Comparison of ENCODE assay signal across 21 cellular contexts in the genomic region with DNA sequence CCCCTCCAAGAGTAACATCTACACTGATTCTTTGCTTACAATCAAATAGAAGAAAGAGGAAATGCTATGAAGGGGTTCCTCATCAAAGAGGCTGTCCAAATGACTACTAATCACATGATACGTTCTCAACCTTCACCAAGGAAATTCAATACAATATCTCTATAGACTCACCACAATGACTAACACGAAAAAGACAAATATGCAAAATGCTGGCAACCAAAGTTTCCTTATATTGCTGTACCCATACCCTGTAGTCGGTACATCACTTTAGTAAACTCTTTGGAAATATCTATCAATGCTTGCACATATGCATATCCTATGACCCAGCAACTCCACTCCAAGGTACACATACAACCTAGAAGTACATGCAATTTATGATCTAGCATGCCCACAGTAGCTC.
A peak's percentile ranks its signal among the peaks of the same experiment; 100 is the strongest.
DNase-seq lines count a peak whose midpoint lies in the region; ATAC-seq, FAIRE-seq and TF ChIP-seq lines count a peak whose summit lies in the region.
"Had no signal": no experiment of that assay in that cellular context is flagged by ENCODE, and none has a peak within 500 bp of the region (broad histone marks: within the 10 kb centered on the region; RNA-seq: fewer than 3 reads in every experiment).

No MANE protein-coding gene starts in this region.

- intact Hi-C loops in upper lobe of right lung (cut with DNase I), result no loop called here

- H3K36me3 ChIP-seq in OCI-LY3 (replicated peaks; ENCODE audit: low read depth, low read length) (peaks cover 5% of the 10 kb centered on the region), upper lobe of right lung (no peaks in the 10 kb centered on the region)
- H3K36me3 ChIP-seq: BLaER1 treated with 17β-estradiol and CSF1 and Interleukin-3, amounts not matched to agents 10 nM and 100 nM had no signal

- H3K9me3 ChIP-seq in OCI-LY3 (ENCODE audit: insufficient read depth, low read length) (peaks cover 4% of the 10 kb centered on the region; the same call in 1 of the 2 replicates), upper lobe of right lung (no peaks in the 10 kb centered on the region)
- H3K9me3 ChIP-seq: A549, Caco-2 had no signal

- ATAC-seq in upper lobe of right lung, result no peak
- ATAC-seq: A549; CD8-positive, alpha-beta T cell; GM12878 had no signal

- H2AFZ ChIP-seq in OCI-LY3 (ENCODE audit: low read depth, low read length), result no peak overlapping the region

- H3K4me3 ChIP-seq in OCI-LY3 (ENCODE audit: low read length), result no peak overlapping the region
- no peak overlapping the region for H3K4me3 ChIP-seq in upper lobe of right lung
- H3K4me3 ChIP-seq: A549; BLaER1 treated with 17β-estradiol and CSF1 and Interleukin-3, amounts not matched to agents 10 nM and 100 nM; GM12878 had no signal

- H3K27ac ChIP-seq in OCI-LY3 (ENCODE audit: low read length), result no peak overlapping the region
- no peak overlapping the region for H3K27ac ChIP-seq in upper lobe of right lung
- H3K27ac ChIP-seq: 22Rv1; A549; BLaER1 treated with 17β-estradiol and CSF1 and Interleukin-3, amounts not matched to agents 10 nM and 100 nM; C4-2B had no signal

- H3K27me3 ChIP-seq in OCI-LY3 (ENCODE audit: low read depth, low read length) (no peaks in the 10 kb centered on the region), upper lobe of right lung (no peaks in the 10 kb centered on the region)
- H3K27me3 ChIP-seq: BLaER1 treated with 17β-estradiol and CSF1 and Interleukin-3, amounts not matched to agents 10 nM and 100 nM had no signal

- FAIRE-seq in urothelium cell line (lab: Jason Lieb, UNC) (peak; percentile 9), frontal cortex (lab: Jason Lieb, UNC) (no peak)
- FAIRE-seq: A549, D721Med, GM12878, GM12892, GM18507 had no signal

- H4K20me1 ChIP-seq in OCI-LY3 (ENCODE audit: insufficient read depth, low read length), result no peaks in the 10 kb centered on the region
- H4K20me1 ChIP-seq: BLaER1 treated with 17β-estradiol and CSF1 and Interleukin-3, amounts not matched to agents 10 nM and 100 nM had no signal

- no peaks in the 10 kb centered on the region for H3K79me2 ChIP-seq in OCI-LY3 (ENCODE audit: low read length)

- peak overlapping the region; percentile 78 for H3K4me2 ChIP-seq in OCI-LY3 (ENCODE audit: low read length)
- H3K4me2 ChIP-seq: A549 had no signal

- H3K4me1 ChIP-seq in OCI-LY3 (ENCODE audit: low read length), result peaks cover 16% of the 10 kb centered on the region
- H3K4me1 ChIP-seq in upper lobe of right lung, result no peaks in the 10 kb centered on the region
- H3K4me1 ChIP-seq: A549, Caco-2 had no signal

- TF ChIP-seq CTCF in OCI-LY3 (IDR thresholded peaks at IDR 0.05; ENCODE audit: low read depth, low read length) (no peak), upper lobe of right lung (IDR thresholded peaks at IDR 0.05) (no peak)

- DNase-seq in HT1080 (ENCODE audit: low read depth) (peak; percentile 57), urothelium cell line (ENCODE audit: low spot score) (no peak), upper lobe of right lung (no peak), frontal cortex (ENCODE audit: low spot score in 2 of 2) (no peak)
- DNase-seq: AML-193; Caco-2; Calu3; CD4-positive, alpha-beta T cell; CD8-positive, alpha-beta T cell; DND-41; EL; GDM1 had no signal

- no peak overlapping the region for H3K9ac ChIP-seq in OCI-LY3 (ENCODE audit: low read length)
- H3K9ac ChIP-seq: BLaER1 treated with 17β-estradiol and CSF1 and Interleukin-3, amounts not matched to agents 10 nM and 100 nM had no signal
